ENCODE assay signal across 1 cellular context in the genomic region with DNA sequence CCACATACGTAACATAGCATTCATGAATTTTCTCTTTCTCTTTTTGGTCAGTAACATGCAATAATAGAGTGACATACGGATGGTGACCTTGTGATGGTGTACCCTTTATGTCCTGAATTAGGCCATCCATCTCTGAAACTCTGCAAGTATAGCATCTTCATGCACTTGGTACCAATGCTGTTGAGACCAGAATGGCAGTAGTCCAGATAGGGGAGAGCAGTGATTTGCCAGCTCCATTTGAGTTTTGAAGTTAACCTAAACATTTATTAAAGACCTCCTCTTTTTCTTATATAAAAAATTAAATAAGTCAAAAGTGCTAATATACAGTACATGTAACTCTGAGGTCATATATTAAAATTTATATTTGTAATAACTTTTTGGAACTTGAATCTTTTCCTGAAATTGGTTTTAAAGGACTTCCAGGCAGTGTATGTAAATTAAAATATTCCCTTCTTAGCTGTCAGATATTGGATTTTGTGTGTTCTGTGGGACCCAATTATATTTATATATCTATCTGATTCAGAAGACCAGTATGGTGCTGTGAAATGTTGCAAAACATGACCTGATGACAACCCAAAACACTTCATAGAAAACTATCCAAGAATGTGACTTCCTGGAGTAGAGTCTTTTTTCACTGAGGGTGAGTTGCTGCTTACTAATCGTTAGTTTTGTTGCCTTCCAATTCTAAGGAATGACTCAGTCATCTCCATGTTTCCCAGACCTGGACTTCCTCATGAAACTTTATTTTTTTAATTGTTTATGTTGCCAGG.
TF ChIP-seq lines count a peak whose summit lies in the region.

No MANE protein-coding gene starts in this region.

TF ChIP-seq in IMR-90, 13 proteins besides CTCF, POLR2A, EP300 and RAD21 (continued from another document):
- TF ChIP-seq, protein P1, sequence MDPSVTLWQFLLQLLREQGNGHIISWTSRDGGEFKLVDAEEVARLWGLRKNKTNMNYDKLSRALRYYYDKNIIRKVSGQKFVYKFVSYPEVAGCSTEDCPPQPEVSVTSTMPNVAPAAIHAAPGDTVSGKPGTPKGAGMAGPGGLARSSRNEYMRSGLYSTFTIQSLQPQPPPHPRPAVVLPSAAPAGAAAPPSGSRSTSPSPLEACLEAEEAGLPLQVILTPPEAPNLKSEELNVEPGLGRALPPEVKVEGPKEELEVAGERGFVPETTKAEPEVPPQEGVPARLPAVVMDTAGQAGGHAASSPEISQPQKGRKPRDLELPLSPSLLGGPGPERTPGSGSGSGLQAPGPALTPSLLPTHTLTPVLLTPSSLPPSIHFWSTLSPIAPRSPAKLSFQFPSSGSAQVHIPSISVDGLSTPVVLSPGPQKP (IDR thresholded peaks at IDR 0.05; ENCODE audit: borderline replicate concordance, low read depth, low read length): no peak
- no peak for TF ChIP-seq MXI1 (IDR thresholded peaks at IDR 0.05; ENCODE audit: borderline replicate concordance, low read depth, low read length)
- TF ChIP-seq SMC3 (IDR thresholded peaks at IDR 0.05; ENCODE audit: low read depth, low read length): no peak
- TF ChIP-seq RCOR1 (IDR thresholded peaks at IDR 0.05; ENCODE audit: insufficient replicate concordance, low read length): no peak
- TF ChIP-seq NFE2L2 (IDR thresholded peaks at IDR 0.05; ENCODE audit: low read depth, low read length): peak; percentile 39; the same call in 1 of the 2 replicates
